In genomic region chr17:79252886-79253285, GRCh38 we compare ENCODE assay signal across 21 cellular contexts.
"Had no signal": no experiment of that assay in that cellular context is flagged by ENCODE, and none has a peak within 500 bp of the region (broad histone marks: within the 10 kb centered on the region; RNA-seq: fewer than 3 reads in every experiment).

No MANE protein-coding gene starts in this region.

- H3K4me1 ChIP-seq: body of pancreas, sigmoid colon, testis had no signal

- H3K27me3 ChIP-seq: testis had no signal

- H3K27ac ChIP-seq: body of pancreas, sigmoid colon, testis had no signal

- H3K9me3 ChIP-seq: body of pancreas, sigmoid colon, testis had no signal

- DNase-seq: activated CD4-positive, alpha-beta T cell treated with anti-CD3 and anti-CD28 coated beads for 36 hours; activated CD4-positive, alpha-beta T cell treated with anti-CD3 and anti-CD28 coated beads, Interleukin-2, amount 50 U/mL, for 48 hours; activated naive CD8-positive, alpha-beta T cell treated with anti-CD3 and anti-CD28 coated beads, Interleukin-2, amount 10 ng/mL, durations not matched to agents 7 days and 5 days; activated T-cell treated with anti-CD3 and anti-CD28 coated beads for 4 hours; amygdala; body of pancreas; erythroblast; hypothalamus; midbrain; nucleus accumbens; sigmoid colon; stimulated activated CD4-positive, alpha-beta T cell treated with anti-CD3 and anti-CD28 coated beads, Interleukin-4, amount 100 ng/mL, for 24 hours; testis had no signal

- ATAC-seq: activated CD4-positive, alpha-beta T cell treated with anti-CD3 and anti-CD28 coated beads for 36 hours; body of pancreas; stimulated activated effector memory CD8-positive, alpha-beta T cell treated with anti-CD3 and anti-CD28 coated beads, Interleukin-12 subunit alpha, Interleukin-12 subunit beta, amount 100 ng/mL, for 72 hours; WTC11 had no signal

- H3K36me3 Mint-ChIP-seq: activated naive CD8-positive, alpha-beta T cell treated with anti-CD3 and anti-CD28 coated beads, Interleukin-2, amount 10 ng/mL, durations not matched to agents 7 days and 5 days; stimulated activated effector memory CD8-positive, alpha-beta T cell treated with anti-CD3 and anti-CD28 coated beads, Interleukin-12 subunit alpha, Interleukin-12 subunit beta, amount 100 ng/mL, for 72 hours; type B pancreatic cell; WTC11 had no signal

- H3K4me3 ChIP-seq: body of pancreas, lung, sigmoid colon, testis had no signal

- FAIRE-seq: frontal cortex, keratinocyte had no signal

- H3K4me3 Mint-ChIP-seq: activated CD4-positive, alpha-beta T cell treated with anti-CD3 and anti-CD28 coated beads for 36 hours; activated naive CD8-positive, alpha-beta T cell treated with anti-CD3 and anti-CD28 coated beads, Interleukin-2, amount 10 ng/mL, durations not matched to agents 7 days and 5 days; activated T-helper 1 cell treated with anti-CD3 and anti-CD28 coated beads, Interleukin-12 subunit alpha, Interleukin-12 subunit beta, Interleukin-2, Interleukin-4 antibody, amounts not matched to agents 30 ng/mL and 10 ng/mL and 1 ng/mL, durations not matched to agents 14 hours and 24 hours and 36 hours; nephron; stimulated activated effector memory CD8-positive, alpha-beta T cell treated with anti-CD3 and anti-CD28 coated beads, Interleukin-12 subunit alpha, Interleukin-12 subunit beta, amount 100 ng/mL, for 72 hours; type B pancreatic cell; WTC11 had no signal

- H3K9me3 Mint-ChIP-seq: activated naive CD8-positive, alpha-beta T cell treated with anti-CD3 and anti-CD28 coated beads, Interleukin-2, amount 10 ng/mL, durations not matched to agents 7 days and 5 days; activated T-helper 1 cell treated with anti-CD3 and anti-CD28 coated beads, Interleukin-12 subunit alpha, Interleukin-12 subunit beta, Interleukin-2, Interleukin-4 antibody, amounts not matched to agents 30 ng/mL and 10 ng/mL and 1 ng/mL, durations not matched to agents 14 hours and 24 hours and 36 hours; nephron; stimulated activated effector memory CD8-positive, alpha-beta T cell treated with anti-CD3 and anti-CD28 coated beads, Interleukin-12 subunit alpha, Interleukin-12 subunit beta, amount 100 ng/mL, for 72 hours; type B pancreatic cell; WTC11 had no signal

- H3K27ac Mint-ChIP-seq: activated CD4-positive, alpha-beta T cell treated with anti-CD3 and anti-CD28 coated beads for 36 hours; activated naive CD8-positive, alpha-beta T cell treated with anti-CD3 and anti-CD28 coated beads, Interleukin-2, amount 10 ng/mL, durations not matched to agents 7 days and 5 days; activated T-helper 1 cell treated with anti-CD3 and anti-CD28 coated beads, Interleukin-12 subunit alpha, Interleukin-12 subunit beta, Interleukin-2, Interleukin-4 antibody, amounts not matched to agents 30 ng/mL and 10 ng/mL and 1 ng/mL, durations not matched to agents 14 hours and 24 hours and 36 hours; nephron; stimulated activated effector memory CD8-positive, alpha-beta T cell treated with anti-CD3 and anti-CD28 coated beads, Interleukin-12 subunit alpha, Interleukin-12 subunit beta, amount 100 ng/mL, for 72 hours; type B pancreatic cell; WTC11 had no signal

- H3K4me1 Mint-ChIP-seq: activated CD4-positive, alpha-beta T cell treated with anti-CD3 and anti-CD28 coated beads for 36 hours; activated naive CD8-positive, alpha-beta T cell treated with anti-CD3 and anti-CD28 coated beads, Interleukin-2, amount 10 ng/mL, durations not matched to agents 7 days and 5 days; nephron had no signal
